ENCODE assay signal across 23 cellular contexts in the genomic region with DNA sequence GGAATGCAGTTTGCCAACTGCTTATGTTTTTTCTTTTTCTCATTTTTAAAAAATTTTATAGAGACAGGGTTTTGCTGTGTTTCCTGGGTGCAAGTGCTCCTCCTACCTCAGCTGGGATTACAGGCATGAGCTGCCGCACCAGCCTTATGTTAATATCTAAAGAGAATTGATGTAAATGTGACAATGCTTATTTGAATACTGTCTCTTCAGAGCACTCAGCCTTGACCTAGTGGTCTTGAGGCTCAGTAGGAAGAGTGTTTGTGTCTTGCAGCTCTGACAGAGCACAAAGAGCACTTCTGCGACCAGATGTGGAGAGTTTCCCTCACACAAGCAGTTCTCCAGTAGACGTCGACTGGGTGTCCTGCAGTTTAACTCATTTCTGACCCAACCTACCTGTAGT. TPM values are rescaled to one million over a fixed set of nuclear protein-coding genes. Genes with fewer than 3 reads are reported as not detected.
"Had no signal": no experiment of that assay in that cellular context is flagged by ENCODE, and none has a peak within 500 bp of the region (broad histone marks: within the 10 kb centered on the region; RNA-seq: fewer than 3 reads in every experiment).

No MANE protein-coding gene starts in this region.

- H3K4me1 Mint-ChIP-seq: activated naive CD8-positive, alpha-beta T cell treated with anti-CD3 and anti-CD28 coated beads, Interleukin-2, amount 50 U/mL, for 24 hours; activated T-helper 17 cell treated with anti-CD3 and anti-CD28 coated beads, Interleukin-2, amount 50 U/mL, for 72 hours; endodermal cell; mesothelial cell of epicardium; naive B cell; T-helper 17 cell had no signal

- H3K4me3 Mint-ChIP-seq: activated B cell treated with CpG ODN at 0.5 μM for 24 hours; activated CD8-positive, alpha-beta T cell treated with anti-CD3 and anti-CD28 coated beads for 36 hours; activated naive CD8-positive, alpha-beta T cell treated with anti-CD3 and anti-CD28 coated beads, Interleukin-2, amount 50 U/mL, for 24 hours; activated T-cell treated with anti-CD3 and anti-CD28 coated beads, Interleukin-2, amount 50 U/mL, for 4 hours; activated T-helper 17 cell treated with anti-CD3 and anti-CD28 coated beads, Interleukin-2, amount 50 U/mL, for 72 hours; endodermal cell; mesothelial cell of epicardium; T-helper 17 cell had no signal

- H3K9me3 ChIP-seq: gastrocnemius medialis, right atrium auricular region, tibial nerve had no signal

- H3K27ac Mint-ChIP-seq: activated B cell treated with CpG ODN at 0.5 μM for 24 hours; activated CD8-positive, alpha-beta T cell treated with anti-CD3 and anti-CD28 coated beads for 36 hours; activated naive CD8-positive, alpha-beta T cell treated with anti-CD3 and anti-CD28 coated beads, Interleukin-2, amount 50 U/mL, for 24 hours; activated T-helper 17 cell treated with anti-CD3 and anti-CD28 coated beads, Interleukin-2, amount 50 U/mL, for 72 hours; endodermal cell; mesothelial cell of epicardium; naive B cell; T-helper 17 cell had no signal

- DNase-seq: activated B cell treated with CpG ODN at 0.5 μM for 24 hours; activated CD4-positive, alpha-beta T cell treated with anti-CD3 and anti-CD28 coated beads, Interleukin-2, amount 50 U/mL, for 1 hour; activated CD8-positive, alpha-beta T cell treated with anti-CD3 and anti-CD28 coated beads for 36 hours; activated gamma-delta T cell treated with Interleukin-2 at 50 U/mL for 16 hours; activated naive CD4-positive, alpha-beta T cell treated with anti-CD3 and anti-CD28 coated beads, Interleukin-2, amount 50 U/mL, for 16 hours; activated naive CD8-positive, alpha-beta T cell treated with anti-CD3 and anti-CD28 coated beads, Interleukin-2, amount 50 U/mL, for 24 hours; activated T-cell treated with anti-CD3 and anti-CD28 coated beads, Interleukin-2, amount 50 U/mL, for 4 hours; amygdala; central memory CD4-positive, alpha-beta T cell; endodermal cell; gastrocnemius medialis; glutamatergic neuron; left colon; naive B cell; spleen; stimulated activated naive CD4-positive, alpha-beta T cell treated with Interleukin-2 at 50 U/mL for 16 hours; T-helper 17 cell; T1000 had no signal

- H3K27me3 ChIP-seq: gastrocnemius medialis, right atrium auricular region, tibial nerve had no signal

- H3K27ac ChIP-seq: gastrocnemius medialis, right atrium auricular region, spleen, tibial nerve had no signal

- H3K4me3 ChIP-seq: gastrocnemius medialis, right atrium auricular region, spleen, tibial nerve had no signal

- H3K36me3 Mint-ChIP-seq: mesothelial cell of epicardium, naive B cell had no signal

- H3K4me1 ChIP-seq: gastrocnemius medialis, right atrium auricular region, spleen, tibial nerve had no signal

- H3K36me3 ChIP-seq: gastrocnemius medialis, right atrium auricular region, spleen, tibial nerve had no signal

- H3K9me3 Mint-ChIP-seq: activated B cell treated with CpG ODN at 0.5 μM for 24 hours; activated CD8-positive, alpha-beta T cell treated with anti-CD3 and anti-CD28 coated beads for 36 hours; activated T-helper 17 cell treated with anti-CD3 and anti-CD28 coated beads, Interleukin-2, amount 50 U/mL, for 72 hours; endodermal cell had no signal

RNA-seq across cellular contexts. Expression of a gene that starts 55.3 kb away (rescaled TPM):
- total RNA-seq: activated T-helper 17 cell treated with anti-CD3 and anti-CD28 coated beads, Interleukin-2, amount 50 U/mL, for 72 hours; pulmonary artery endothelial cell had no signal
